In genomic region chr2:219207254-219207883, GRCh38 we compare ENCODE assay signal across 1 cellular context.
TF ChIP-seq lines count a peak whose summit lies in the region.

No MANE protein-coding gene starts in this region.

TF ChIP-seq in HepG2, 621 proteins besides CTCF, POLR2A, EP300 and RAD21 (continued from another document and continues in another):
- TF ChIP-seq ZFP37 (CRISPR knock-in tag; IDR thresholded peaks at IDR 0.05; ENCODE audit: borderline replicate concordance) (no peak; the same call in 1 of the 2 replicates), ZNF678 (CRISPR knock-in tag; IDR thresholded peaks at IDR 0.05) (peak; percentile 26; the same call in 1 of the 2 replicates), NAIF1 (CRISPR knock-in tag; IDR thresholded peaks at IDR 0.05; ENCODE audit: borderline replicate concordance) (no peak), NR2C2 (CRISPR knock-in tag; IDR thresholded peaks at IDR 0.05; ENCODE audit: borderline replicate concordance) (no peak; the same call in 1 of the 2 replicates), ZNF329 (CRISPR knock-in tag; IDR thresholded peaks at IDR 0.05; ENCODE audit: low read depth) (no peak), ZNF230 (CRISPR knock-in tag; IDR thresholded peaks at IDR 0.05) (no peak; the same call in none of the 2 replicates), ERF (CRISPR knock-in tag; IDR thresholded peaks at IDR 0.05) (no peak), FOXK2 (IDR thresholded peaks at IDR 0.05) (no peak), JARID2 (CRISPR knock-in tag; IDR thresholded peaks at IDR 0.05; ENCODE audit: insufficient replicate concordance) (no peak), HNRNPUL1 (IDR thresholded peaks at IDR 0.05; ENCODE audit: low read depth, low read length) (no peak), ZNF143 (CRISPR knock-in tag; IDR thresholded peaks at IDR 0.05) (no peak), NFATC3 (CRISPR knock-in tag; IDR thresholded peaks at IDR 0.05) (0 out of 2 replicates have a peak, but pooled peaks have one; percentile 9), ELF3 (CRISPR knock-in tag; IDR thresholded peaks at IDR 0.05) (0 out of 2 replicates have a peak, but pooled peaks have one; percentile 5), NFIB (CRISPR knock-in tag; IDR thresholded peaks at IDR 0.05; ENCODE audit: borderline replicate concordance) (no peak), SNAPC4 (CRISPR knock-in tag; IDR thresholded peaks at IDR 0.05) (no peak), AHDC1 (CRISPR knock-in tag; IDR thresholded peaks at IDR 0.05; ENCODE audit: borderline replicate concordance) (no peak), RBAK (CRISPR knock-in tag; IDR thresholded peaks at IDR 0.05) (no peak), ARID5B (CRISPR knock-in tag; IDR thresholded peaks at IDR 0.05) (no peak), JDP2 (CRISPR knock-in tag; IDR thresholded peaks at IDR 0.05; ENCODE audit: borderline replicate concordance) (no peak), ZFX (CRISPR knock-in tag; IDR thresholded peaks at IDR 0.05; ENCODE audit: low read depth) (no peak; the same call in 1 of the 2 replicates), ZNF710 (CRISPR knock-in tag; IDR thresholded peaks at IDR 0.05; ENCODE audit: borderline replicate concordance) (no peak; the same call in 1 of the 2 replicates), ZSCAN12 (CRISPR knock-in tag; IDR thresholded peaks at IDR 0.05) (no peak), ARNTL (CRISPR knock-in tag; IDR thresholded peaks at IDR 0.05) (no peak), HNRNPH1 (optimal IDR thresholded peaks at IDR 0.05; ENCODE audit: low read depth, low read length) (no peak), KLF15 (CRISPR knock-in tag; IDR thresholded peaks at IDR 0.05; ENCODE audit: borderline replicate concordance) (no peak), ZNF331 (CRISPR knock-in tag; IDR thresholded peaks at IDR 0.05) (no peak), BORCS8-MEF2B (CRISPR knock-in tag; IDR thresholded peaks at IDR 0.05) (no peak), CHCHD3 (CRISPR knock-in tag; IDR thresholded peaks at IDR 0.05) (no peak), IRF9 (CRISPR knock-in tag; IDR thresholded peaks at IDR 0.05; ENCODE audit: borderline replicate concordance) (no peak), GZF1 (CRISPR knock-in tag; IDR thresholded peaks at IDR 0.05) (no peak), ZSCAN9 (CRISPR knock-in tag; IDR thresholded peaks at IDR 0.05; ENCODE audit: borderline replicate concordance) (no peak), TCF7L2 (IDR thresholded peaks at IDR 0.05; ENCODE audit: low read depth, low read length) (no peak)
